Comparison of ENCODE assay signal across 25 cellular contexts in genomic region chr1:55334797-55335196, GRCh38.
"Had no signal": no experiment of that assay in that cellular context is flagged by ENCODE, and none has a peak within 500 bp of the region (broad histone marks: within the 10 kb centered on the region; RNA-seq: fewer than 3 reads in every experiment).

No MANE protein-coding gene starts in this region.

- H3K4me2 ChIP-seq: hepatocyte had no signal

- H3K36me3 ChIP-seq: left ventricle myocardium inferior, pancreas, prostate gland, tibial nerve, upper lobe of left lung, vagina had no signal

- FAIRE-seq: pancreas had no signal

- H2AFZ ChIP-seq: hepatocyte had no signal

- H3K27me3 Mint-ChIP-seq: stimulated activated naive CD8-positive, alpha-beta T cell treated with anti-CD3 and anti-CD28 coated beads, Interleukin-15, Interleukin-2, amounts not matched to agents 100 ng/mL and 50 ng/mL, for 24 hours had no signal

- H3K27me3 ChIP-seq: hepatocyte, pancreas, tibial nerve, upper lobe of left lung, vagina had no signal

- H3K4me3 ChIP-seq: hepatocyte, left ventricle myocardium inferior, lung, mucosa of descending colon, pancreas, prostate gland, skin epidermis, tibial nerve, upper lobe of left lung, vagina had no signal

- H3K9me3 ChIP-seq: mucosa of descending colon, pancreas, prostate gland, upper lobe of left lung, vagina had no signal

- H3K27ac ChIP-seq: hepatocyte, left ventricle myocardium inferior, pancreas, prostate gland, skin epidermis, tibial nerve, upper lobe of left lung, vagina had no signal

- H3K4me3 Mint-ChIP-seq: naive thymus-derived CD4-positive, alpha-beta T cell; natural killer cell treated with Interleukin-12 subunit alpha and Interleukin-12 subunit beta and Interleukin-15 and Interleukin-18, amount 100 ng/mL, for 72 hours; stimulated activated naive CD8-positive, alpha-beta T cell treated with anti-CD3 and anti-CD28 coated beads, Interleukin-15, Interleukin-2, amounts not matched to agents 100 ng/mL and 50 ng/mL, for 24 hours had no signal

- H3K27ac Mint-ChIP-seq: natural killer cell treated with Interleukin-12 subunit alpha and Interleukin-12 subunit beta and Interleukin-15 and Interleukin-18, amount 100 ng/mL, for 72 hours; stimulated activated naive CD8-positive, alpha-beta T cell treated with anti-CD3 and anti-CD28 coated beads, Interleukin-15, Interleukin-2, amounts not matched to agents 100 ng/mL and 50 ng/mL, for 24 hours had no signal

- ATAC-seq: mucosa of descending colon; naive thymus-derived CD4-positive, alpha-beta T cell; pancreas; sciatic nerve had no signal

- H3K79me2 ChIP-seq: hepatocyte had no signal

- H3K4me1 ChIP-seq: left ventricle myocardium inferior, pancreas, prostate gland, tibial nerve, upper lobe of left lung, vagina had no signal

- DNase-seq: islet precursor cell; left ventricle myocardium inferior; midbrain; mucosa of descending colon; naive thymus-derived CD4-positive, alpha-beta T cell; nucleus accumbens; pancreas; posterior cingulate gyrus; retina; right cardiac atrium; stimulated activated CD4-positive, alpha-beta T cell treated with anti-CD3 and anti-CD28 coated beads, Interleukin-12 subunit alpha, Interleukin-12 subunit beta, amount 100 ng/mL, for 4 hours; stimulated activated CD4-positive, alpha-beta T cell treated with anti-CD3 and anti-CD28 coated beads, Interleukin-15, amount 100 ng/mL, for 24 hours; stimulated activated CD4-positive, alpha-beta T cell treated with anti-CD3 and anti-CD28 coated beads, Interleukin-2, amount 100 ng/mL, for 24 hours; stimulated activated CD4-positive, alpha-beta T cell treated with anti-CD3 and anti-CD28 coated beads, Interleukin-4, amount 100 ng/mL, for 1 hour; stimulated activated naive CD4-positive, alpha-beta T cell had no signal
